12 cellular contexts compared by ENCODE assay signal in genomic region chr14:22478670-22479069, GRCh38.
DNase-seq lines count a peak whose midpoint lies in the region; ATAC-seq lines count a peak whose summit lies in the region.
"Had no signal": no experiment of that assay in that cellular context is flagged by ENCODE, and none has a peak within 500 bp of the region (broad histone marks: within the 10 kb centered on the region; RNA-seq: fewer than 3 reads in every experiment).

No MANE protein-coding gene starts in this region.

- H3K4me3 ChIP-seq in adipocyte (ENCODE audit: low read length) = no peak overlapping the region
- H3K4me3 ChIP-seq: MG63, testis had no signal

- H3K9me3 ChIP-seq in adipocyte (ENCODE audit: control insufficient read depth, low read length) = no peaks in the 10 kb centered on the region
- H3K9me3 ChIP-seq: MG63, neutrophil, testis had no signal

- H3K4me3 Mint-ChIP-seq in activated CD4-positive, alpha-beta T cell treated with anti-CD3 and anti-CD28 coated beads for 36 hours = peak overlapping the region; percentile 84

- no peaks in the 10 kb centered on the region for H3K27me3 Mint-ChIP-seq in activated CD4-positive, alpha-beta T cell treated with anti-CD3 and anti-CD28 coated beads for 36 hours

- no peak for ATAC-seq in activated CD4-positive, alpha-beta T cell treated with anti-CD3 and anti-CD28 coated beads for 36 hours

- intact Hi-C loops in activated CD4-positive, alpha-beta T cell treated with anti-CD3 and anti-CD28 coated beads for 36 hours (cut with DNase I, micrococcal nuclease) = no loop called here
- intact Hi-C loops in posterior vena cava (cut with DNase I) = no loop called here

- peak overlapping the region; percentile 36 for H3K9ac ChIP-seq in adipocyte (ENCODE audit: low read length)

- no peaks in the 10 kb centered on the region for H3K9me3 Mint-ChIP-seq in activated CD4-positive, alpha-beta T cell treated with anti-CD3 and anti-CD28 coated beads for 36 hours (ENCODE audit: low read depth)

- H3K36me3 ChIP-seq in adipocyte (ENCODE audit: control insufficient read depth, insufficient read depth, low read length, severe bottlenecking) = no peaks in the 10 kb centered on the region
- H3K36me3 ChIP-seq: MG63, neutrophil had no signal

- CTCF ChIA-PET in activated CD4-positive, alpha-beta T cell treated with anti-CD3 and anti-CD28 coated beads for 36 hours (lab: Charles Lee) = no interaction called here

- no peak for DNase-seq in activated CD4-positive, alpha-beta T cell treated with anti-CD3 and anti-CD28 coated beads for 36 hours
- no peak for DNase-seq in activated CD4-positive, alpha-beta T cell treated with anti-CD3 and anti-CD28 coated beads for 48 hours
- DNase-seq in NCI-H1105 treated with DMSO at 0.1 percent for 48 hours (lab: John Stamatoyannopoulos, UW) (peak; percentile 64), adipocyte (ENCODE audit: low read depth) (no peak), posterior vena cava (ENCODE audit: low spot score) (peak; percentile 81), anterior cingulate cortex (lab: John Stamatoyannopoulos, UW) (no peak), AML-193 (lab: John Stamatoyannopoulos, UW) (no peak), occipital lobe (lab: John Stamatoyannopoulos, UW) (no peak)
- DNase-seq: MG63; stimulated activated CD4-positive, alpha-beta T cell treated with anti-CD3 and anti-CD28 coated beads, Interleukin-4, amount 100 ng/mL, for 1 hour; testis had no signal

- peaks cover 75% of the 10 kb centered on the region for H3K4me1 ChIP-seq in adipocyte (ENCODE audit: control insufficient read depth, insufficient read depth, low read length)

- peaks cover 26% of the 10 kb centered on the region for H3K36me3 Mint-ChIP-seq in activated CD4-positive, alpha-beta T cell treated with anti-CD3 and anti-CD28 coated beads for 36 hours (ENCODE audit: low read depth)

- POLR2A ChIA-PET in activated CD4-positive, alpha-beta T cell treated with anti-CD3 and anti-CD28 coated beads for 36 hours (lab: Charles Lee) = interaction anchor here (1.1 kb wide), 1 partner anchor 555 kb away, joined by 4 read pairs; no protein-coding TSS in a partner anchor

- H3K27ac Mint-ChIP-seq in activated CD4-positive, alpha-beta T cell treated with anti-CD3 and anti-CD28 coated beads for 36 hours = peak overlapping the region; percentile 47

- peaks cover 5% of the 10 kb centered on the region for H3K27me3 ChIP-seq in adipocyte (replicated peaks; ENCODE audit: control insufficient read depth, insufficient read depth, low read length)
- H3K27me3 ChIP-seq: neutrophil, testis had no signal

- no peaks in the 10 kb centered on the region for H3K4me1 Mint-ChIP-seq in activated CD4-positive, alpha-beta T cell treated with anti-CD3 and anti-CD28 coated beads for 36 hours

Comparison
In these comparisons a context has a peak if more than half of its experiments do, and no peak if none do; other contexts are left out.
1. DNase-seq: peak in NCI-H1105 treated with DMSO at 0.1 percent for 48 hours (single experiment) and posterior vena cava (single experiment); none in activated CD4-positive, alpha-beta T cell treated with anti-CD3 and anti-CD28 coated beads for 36 hours (single experiment), activated CD4-positive, alpha-beta T cell treated with anti-CD3 and anti-CD28 coated beads for 48 hours (single experiment), adipocyte (single experiment), anterior cingulate cortex (0 of 58), AML-193 (0 of 2) and occipital lobe (single experiment).